In genomic region chr1:44824392-44824791, GRCh38 we compare ENCODE assay signal across 8 cellular contexts. TPM values are rescaled to one million over a fixed set of nuclear protein-coding genes. Genes with fewer than 3 reads are reported as not detected.
"Had no signal": no experiment of that assay in that cellular context is flagged by ENCODE, and none has a peak within 500 bp of the region (broad histone marks: within the 10 kb centered on the region; RNA-seq: fewer than 3 reads in every experiment).

No MANE protein-coding gene starts in this region.

RNA-seq across cellular contexts. Expression of gene BTBD19, which starts 16.1 kb away (rescaled TPM):
- total RNA-seq: SK-MEL-5 had no signal

RNA-seq across cellular contexts. Expression of gene DYNLT4, which starts 17.2 kb away (rescaled TPM):
- total RNA-seq: LHCN-M2, MCF 10A, OCI-LY7, SJCRH30, SK-MEL-5 had no signal

RNA-seq across cellular contexts. Expression of gene BEST4, which starts 36.4 kb away (rescaled TPM):
- total RNA-seq: LHCN-M2, NCI-H460, Right ventricle myocardium inferior, RPMI7951, SJCRH30, SK-MEL-5 had no signal
